Comparison of ENCODE assay signal across 30 cellular contexts in the genomic region with DNA sequence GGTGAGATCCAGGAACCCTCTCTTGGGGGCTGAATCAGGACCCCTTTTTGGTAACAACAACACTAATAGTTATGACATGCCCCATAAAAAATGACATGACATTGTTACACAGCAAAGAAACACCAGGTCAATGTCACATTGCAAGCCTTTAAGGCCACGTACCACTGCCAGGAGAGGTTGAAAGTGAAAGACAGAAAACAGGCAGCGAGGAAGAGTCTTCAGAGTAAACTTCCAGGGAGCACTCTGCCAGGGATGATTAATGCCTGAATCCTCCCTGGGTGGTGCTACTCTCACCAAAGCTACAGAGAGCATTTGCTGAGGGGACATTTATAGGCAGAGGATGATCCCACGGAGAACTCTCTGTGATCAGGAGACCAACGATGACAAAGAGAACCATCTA.
"Had no signal": no experiment of that assay in that cellular context is flagged by ENCODE, and none has a peak within 500 bp of the region (broad histone marks: within the 10 kb centered on the region; RNA-seq: fewer than 3 reads in every experiment).

No MANE protein-coding gene starts in this region.

- H3K9me3 ChIP-seq: ascending aorta had no signal

- H3K36me3 ChIP-seq: ascending aorta, cardiac muscle cell had no signal

- H3K27me3 ChIP-seq: ascending aorta, cardiac muscle cell had no signal

- ATAC-seq: activated CD8-positive, alpha-beta T cell treated with anti-CD3 and anti-CD28 coated beads for 36 hours; activated naive CD8-positive, alpha-beta T cell treated with anti-CD3 and anti-CD28 coated beads, Interleukin-2, amount 50 U/mL, for 24 hours; activated T-cell treated with anti-CD3 and anti-CD28 coated beads, Interleukin-2, amount 50 U/mL, for 4 hours; activated T-cell treated with anti-CD3 and anti-CD28 coated beads, Interleukin-2, amount 50 U/mL, for 72 hours; activated T-helper 17 cell treated with anti-CD3 and anti-CD28 coated beads, Interleukin-2, amount 50 U/mL, for 72 hours had no signal

- H3K4me1 ChIP-seq: ascending aorta had no signal

- DNase-seq: activated B cell treated with CpG ODN at 0.5 μM for 24 hours; activated CD4-positive, alpha-beta memory T cell treated with anti-CD3 and anti-CD28 coated beads for 36 hours; activated CD4-positive, alpha-beta T cell treated with anti-CD3 and anti-CD28 coated beads for 4 hours; activated CD4-positive, alpha-beta T cell treated with anti-CD3 and anti-CD28 coated beads, Interleukin-2, amount 10 ng/mL, durations not matched to agents 24 days and 14 days; activated CD4-positive, alpha-beta T cell treated with anti-CD3 and anti-CD28 coated beads, Interleukin-2, amount 50 U/mL, for 1 hour; activated CD4-positive, alpha-beta T cell treated with anti-CD3 and anti-CD28 coated beads, Interleukin-2, amount 50 U/mL, for 4 hours; activated CD4-positive, CD25-positive, alpha-beta regulatory T cell treated with anti-CD3 and anti-CD28 coated beads, Interleukin-2, amount 50 U/mL, for 72 hours; activated CD8-positive, alpha-beta memory T cell treated with anti-CD3 and anti-CD28 coated beads, Interleukin-2, amount 50 U/mL, for 4 hours; activated CD8-positive, alpha-beta T cell treated with anti-CD3 and anti-CD28 coated beads for 36 hours; activated effector memory CD4-positive, alpha-beta T cell treated with anti-CD3 and anti-CD28 coated beads, Interleukin-2, amount 50 U/mL, for 16 hours; activated gamma-delta T cell treated with Interleukin-2 at 50 U/mL for 16 hours; activated naive CD4-positive, alpha-beta T cell; activated naive CD4-positive, alpha-beta T cell treated with anti-CD3 and anti-CD28 coated beads for 36 hours; activated naive CD8-positive, alpha-beta T cell treated with anti-CD3 and anti-CD28 coated beads, Interleukin-2, amount 10 ng/mL, durations not matched to agents 7 days and 5 days; activated naive CD8-positive, alpha-beta T cell treated with anti-CD3 and anti-CD28 coated beads, Interleukin-2, amount 50 U/mL, for 24 hours; activated T-cell treated with anti-CD3 and anti-CD28 coated beads for 4 hours; activated T-cell treated with anti-CD3 and anti-CD28 coated beads, Interleukin-2, amount 50 U/mL, for 1 hour; activated T-cell treated with anti-CD3 and anti-CD28 coated beads, Interleukin-2, amount 50 U/mL, for 4 hours; activated T-cell treated with anti-CD3 and anti-CD28 coated beads, Interleukin-2, amount 50 U/mL, for 72 hours; amygdala; anterior cingulate cortex; caudate nucleus; cerebellar nuclear complex; T-helper 1 cell; T-helper 2 cell; T-helper 9 cell had no signal

- H3K27ac ChIP-seq: ascending aorta, cardiac muscle cell, VCaP had no signal

- H3K4me3 ChIP-seq: ascending aorta, cardiac muscle cell had no signal
